In the genomic region with DNA sequence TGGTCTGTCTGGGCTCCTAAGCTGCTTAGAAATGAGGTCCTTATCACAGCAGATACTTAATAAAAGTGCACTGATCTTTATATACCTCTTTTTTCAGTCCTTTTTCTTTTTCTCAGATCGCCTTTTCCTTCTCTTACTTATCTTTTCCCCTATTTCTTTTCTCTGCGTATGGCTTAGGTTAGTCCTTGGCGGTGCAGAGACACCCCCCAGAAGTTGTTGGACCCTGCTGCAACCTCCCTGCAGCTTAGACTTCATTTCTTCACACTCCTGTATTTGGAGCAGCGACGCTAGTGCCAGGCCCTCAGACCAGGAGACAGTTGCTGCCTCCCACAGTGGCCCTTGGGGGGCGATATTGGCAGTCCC, we compare ENCODE assay signal across 1 cellular context.
TF ChIP-seq lines count a peak whose summit lies in the region.

No MANE protein-coding gene starts in this region.

TF ChIP-seq in GM12878, 131 proteins besides CTCF, POLR2A, EP300 and RAD21 (continued from another document):
- TF ChIP-seq, protein P1, sequence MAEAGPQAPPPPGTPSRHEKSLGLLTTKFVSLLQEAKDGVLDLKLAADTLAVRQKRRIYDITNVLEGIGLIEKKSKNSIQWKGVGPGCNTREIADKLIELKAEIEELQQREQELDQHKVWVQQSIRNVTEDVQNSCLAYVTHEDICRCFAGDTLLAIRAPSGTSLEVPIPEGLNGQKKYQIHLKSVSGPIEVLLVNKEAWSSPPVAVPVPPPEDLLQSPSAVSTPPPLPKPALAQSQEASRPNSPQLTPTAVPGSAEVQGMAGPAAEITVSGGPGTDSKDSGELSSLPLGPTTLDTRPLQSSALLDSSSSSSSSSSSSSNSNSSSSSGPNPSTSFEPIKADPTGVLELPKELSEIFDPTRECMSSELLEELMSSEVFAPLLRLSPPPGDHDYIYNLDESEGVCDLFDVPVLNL (IDR thresholded peaks at IDR 0.05; ENCODE audit: low read depth, low read length), result no peak
- TF ChIP-seq YY1 (IDR thresholded peaks at IDR 0.05; ENCODE audit: low read depth, low read length) (0 out of 2 replicates have a peak, but pooled peaks have one; percentile 10), BCL11A (IDR thresholded peaks at IDR 0.05; ENCODE audit: low read depth, low read length) (no peak), ESRRA (IDR thresholded peaks at IDR 0.05; ENCODE audit: low read length) (peak; percentile 79; the same call in 1 of the 2 replicates), ZNF24 (IDR thresholded peaks at IDR 0.05) (peak; percentile 86; the same call in 1 of the 2 replicates), TAF1 (IDR thresholded peaks at IDR 0.05; ENCODE audit: borderline replicate concordance, low read depth, low read length) (no peak), MEF2B (IDR thresholded peaks at IDR 0.05; ENCODE audit: partially characterized antibody, poor library complexity, severe bottlenecking) (peak; percentile 24), SMC3 (IDR thresholded peaks at IDR 0.05; ENCODE audit: borderline replicate concordance, low read length) (peak; percentile 45; the same call in 1 of the 2 replicates)
